ENCODE assay signal across 1 cellular context in the genomic region with DNA sequence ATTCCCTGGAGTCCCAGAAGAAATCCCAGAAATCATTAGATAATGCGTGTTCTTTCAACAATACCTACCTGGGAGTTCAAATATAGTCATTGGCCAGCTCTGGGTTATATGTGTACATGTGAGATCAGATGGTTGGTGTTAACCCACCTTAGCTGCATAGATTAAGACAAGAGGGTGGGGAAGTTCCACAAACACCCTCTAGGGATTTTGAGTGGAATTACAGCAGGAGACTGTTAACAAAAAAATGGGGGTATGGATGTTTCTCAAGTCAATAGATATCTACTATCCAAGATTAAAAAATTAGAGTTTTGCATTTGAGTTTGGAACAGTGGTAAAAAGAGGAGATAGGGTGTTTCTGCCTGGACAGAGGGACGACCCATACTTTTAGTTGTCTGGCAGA.
TF ChIP-seq lines count a peak whose summit lies in the region.

No MANE protein-coding gene starts in this region.

TF ChIP-seq in WTC11, 78 proteins besides CTCF, POLR2A, EP300 and RAD21 (continued from another document):
- TF ChIP-seq ZNF281 (CRISPR knock-in tag; IDR thresholded peaks at IDR 0.05), result no peak
